ENCODE assay signal across 14 cellular contexts in genomic region chr2:137975280-137976271, GRCh38. TPM values are rescaled to one million over a fixed set of nuclear protein-coding genes. Genes with fewer than 3 reads are reported as not detected.
DNase-seq lines count a peak whose midpoint lies in the region; ATAC-seq, FAIRE-seq and TF ChIP-seq lines count a peak whose summit lies in the region.
"Had no signal": no experiment of that assay in that cellular context is flagged by ENCODE, and none has a peak within 500 bp of the region (broad histone marks: within the 10 kb centered on the region; RNA-seq: fewer than 3 reads in every experiment).

No MANE protein-coding gene starts in this region.

- H3K4me3 ChIP-seq in breast epithelium (no peak overlapping the region), HepG2 (replicated peaks in 1 of 3; ENCODE audit: insufficient read depth in 1 of 3, low read depth in 2 of 3, low read length in 3 of 3) (peak overlapping the region in 1 of 3 experiments; percentile 1; a peak in 2 of 6 replicates), suprapubic skin (no peak overlapping the region), heart left ventricle (no peak overlapping the region)
- H3K4me3 ChIP-seq: gastroesophageal sphincter, ovary had no signal

- H3K27me3 ChIP-seq in breast epithelium (no peaks in the 10 kb centered on the region), HepG2 (ENCODE audit: control insufficient read depth in 1 of 2, insufficient read depth in 2 of 2, low read length in 2 of 2) (no peaks in the 10 kb centered on the region), suprapubic skin (no peaks in the 10 kb centered on the region), heart left ventricle (no peaks in the 10 kb centered on the region)
- H3K27me3 ChIP-seq: gastroesophageal sphincter, ovary had no signal

- CTCF ChIA-PET in HepG2 (lab: Yijun Ruan, JAX; ENCODE audit: low intra/inter-chr PET ratio, low total read pairs), result interaction anchor here (0.9 kb wide), 1 partner anchor 28 kb away, joined by 3 read pairs; no protein-coding TSS in a partner anchor

- no peaks in the 10 kb centered on the region for H3K36me3 Mint-ChIP-seq in activated T-cell treated with anti-CD3 and anti-CD28 coated beads, Interleukin-2, amount 50 U/mL, for 4 hours (ENCODE audit: insufficient read depth)

- peak; percentile 89 for ATAC-seq in HepG2
- ATAC-seq in heart left ventricle, result no peak
- ATAC-seq in activated T-cell treated with anti-CD3 and anti-CD28 coated beads, Interleukin-2, amount 50 U/mL, for 4 hours, result no peak
- ATAC-seq: gastroesophageal sphincter; left cardiac atrium; Right ventricle myocardium inferior; stimulated activated naive CD8-positive, alpha-beta T cell treated with anti-CD3 and anti-CD28 coated beads, Interleukin-15, amount 100 ng/mL, for 72 hours had no signal

- H3K4me1 ChIP-seq in breast epithelium, result no peaks in the 10 kb centered on the region
- H3K4me1 ChIP-seq in HepG2 (ENCODE audit: insufficient read depth, low read length), result peaks cover 76% of the 10 kb centered on the region
- peaks cover 39% of the 10 kb centered on the region for H3K4me1 ChIP-seq in suprapubic skin
- H3K4me1 ChIP-seq in heart left ventricle, result peaks cover 0 to 11% (median 0%) of the 10 kb centered on the region in 12 donors
- H3K4me1 ChIP-seq: gastroesophageal sphincter had no signal

- DNase-seq in LoVo (ENCODE audit: low spot score) (peak; percentile 62), breast epithelium (ENCODE audit: low spot score in 2 of 2) (no peak), HepG2 (ENCODE audit: low spot score) (peak; percentile 73), suprapubic skin (ENCODE audit: low spot score in 2 of 2) (no peak), heart left ventricle (no peak), RCC 7860 (ENCODE audit: low spot score) (no peak)
- DNase-seq in activated T-cell treated with anti-CD3 and anti-CD28 coated beads, Interleukin-2, amount 50 U/mL, for 4 hours, result no peak
- DNase-seq: activated CD8-positive, alpha-beta memory T cell treated with anti-CD3 and anti-CD28 coated beads, Interleukin-2, amount 50 U/mL, for 4 hours; left cardiac atrium; ovary; stimulated activated CD4-positive, alpha-beta T cell treated with anti-CD3 and anti-CD28 coated beads, Interleukin-4, amount 100 ng/mL, for 24 hours; stimulated activated naive CD8-positive, alpha-beta T cell treated with anti-CD3 and anti-CD28 coated beads, Interleukin-15, amount 100 ng/mL, for 72 hours had no signal

- no TSS peak for BruUV-seq in HepG2 (replicated peaks; lab: Mats Ljungman, UMichigan)

- H3K36me3 ChIP-seq in breast epithelium, result no peaks in the 10 kb centered on the region
- H3K36me3 ChIP-seq in HepG2 (replicated peaks in 1 of 2; ENCODE audit: control insufficient read depth in 1 of 2, insufficient read depth in 2 of 2, low read length in 2 of 2), result peaks cover 8 to 59% of the 10 kb centered on the region in 2 experiments
- no peaks in the 10 kb centered on the region for H3K36me3 ChIP-seq in suprapubic skin
- peaks cover 0 to 45% (median 6%) of the 10 kb centered on the region in 9 donors for H3K36me3 ChIP-seq in heart left ventricle
- H3K36me3 ChIP-seq: ovary had no signal

- POLR2A ChIA-PET in HepG2 (lab: Yijun Ruan, JAX), result interaction anchor here (0.7 to 6.2 kb wide), 10 partner anchors 11 to 115 kb away, joined by 3 to 145 read pairs (median 4); partner anchors contain the start of gene HNMT

- no peaks in the 10 kb centered on the region for H3K9me3 Mint-ChIP-seq in activated T-cell treated with anti-CD3 and anti-CD28 coated beads, Interleukin-2, amount 50 U/mL, for 4 hours
- H3K9me3 Mint-ChIP-seq: stimulated activated naive CD8-positive, alpha-beta T cell treated with anti-CD3 and anti-CD28 coated beads, Interleukin-15, amount 100 ng/mL, for 72 hours had no signal

- TF ChIP-seq POLR2A in breast epithelium (IDR thresholded peaks at IDR 0.05) (no peak), HepG2 (IDR thresholded peaks at IDR 0.05; ENCODE audit: insufficient read depth in 1 of 2, low read depth in 2 of 2, low read length in 2 of 2) (0 out of 4 replicates have a peak, but pooled peaks of 1 of the 2 experiments have one; percentile 1), suprapubic skin (IDR thresholded peaks at IDR 0.05) (no peak), heart left ventricle (IDR thresholded peaks at IDR 0.05) (no peak)

- H3K4me1 Mint-ChIP-seq in activated T-cell treated with anti-CD3 and anti-CD28 coated beads, Interleukin-2, amount 50 U/mL, for 4 hours (ENCODE audit: low read depth), result no peaks in the 10 kb centered on the region
- H3K4me1 Mint-ChIP-seq: stimulated activated naive CD8-positive, alpha-beta T cell treated with anti-CD3 and anti-CD28 coated beads, Interleukin-15, amount 100 ng/mL, for 72 hours had no signal

- H3K9ac ChIP-seq in HepG2 (ENCODE audit: insufficient read depth, low read depth, low read length), result peak overlapping the region; percentile 16; the same call in 1 of the 2 replicates

- WGBS in HepG2 (ENCODE audit: low lambda C conversion rate), result 78% methylated on average over 8 of the region's 8 CpGs
- WGBS in suprapubic skin, result 66% methylated on average over 8 of the region's 8 CpGs
- WGBS in heart left ventricle, 4 donors, result 79 to 84% (median 82%) methylated on average over 8 of the region's 8 CpGs

- H3K27me3 Mint-ChIP-seq in activated T-cell treated with anti-CD3 and anti-CD28 coated beads, Interleukin-2, amount 50 U/mL, for 4 hours (ENCODE audit: low read depth), result peaks cover 2% of the 10 kb centered on the region

- no peak overlapping the region for H3K4me3 Mint-ChIP-seq in activated T-cell treated with anti-CD3 and anti-CD28 coated beads, Interleukin-2, amount 50 U/mL, for 4 hours
- H3K4me3 Mint-ChIP-seq: stimulated activated naive CD8-positive, alpha-beta T cell treated with anti-CD3 and anti-CD28 coated beads, Interleukin-15, amount 100 ng/mL, for 72 hours had no signal

- intact Hi-C loops in breast epithelium (cut with DNase I; ENCODE audit: low total_unique reads) (no loop called here), HepG2 (cut with micrococcal nuclease; ENCODE audit: unreplicated experiment) (no loop called here), heart left ventricle (cut with DNase I) (no loop called here)

- H3K4me2 ChIP-seq in HepG2 (ENCODE audit: low read depth, low read length), result peak overlapping the region; percentile 42

- 0 out of 2 replicates have a peak, but pooled peaks have one; percentile 12 for TF ChIP-seq RAD21 in HepG2 (CRISPR knock-in tag; IDR thresholded peaks at IDR 0.05)

- in situ Hi-C loops in HepG2 (cut with HindIII; ENCODE audit: extremely low pct_ligation_motif_present, low pct_unique_long_range_greater_than_20kb), result no loop called here

- H4K20me1 ChIP-seq in HepG2 (ENCODE audit: insufficient read depth, low read length), result peaks cover 30% of the 10 kb centered on the region; the same call in 1 of the 2 replicates

- H3K27ac ChIP-seq in breast epithelium, result peak overlapping the region; percentile 79 to 82
- H3K27ac ChIP-seq in HepG2 (ENCODE audit: extremely low read length, insufficient read depth, low read length), result peak overlapping the region; percentile 71
- peak overlapping the region; percentile 84 for H3K27ac ChIP-seq in suprapubic skin
- H3K27ac ChIP-seq in heart left ventricle, result no peak overlapping the region
- H3K27ac ChIP-seq: gastroesophageal sphincter, ovary had no signal

- peaks cover 83% of the 10 kb centered on the region for H3K79me2 ChIP-seq in HepG2 (ENCODE audit: insufficient read depth, low read length)

- no peak overlapping the region for H2AFZ ChIP-seq in HepG2 (ENCODE audit: low read length)

- FAIRE-seq in HepG2 (lab: Jason Lieb, UNC), result peak; percentile 47
- no peak for FAIRE-seq in RCC 7860 (lab: Jason Lieb, UNC)

- TF ChIP-seq EP300 in HepG2 (IDR thresholded peaks at IDR 0.05; ENCODE audit: low read depth in 2 of 2, low read length in 2 of 2) (no peak), HepG2 (CRISPR knock-in tag; IDR thresholded peaks at IDR 0.05; ENCODE audit: borderline replicate concordance) (no peak), suprapubic skin (IDR thresholded peaks at IDR 0.05) (no peak)

- H3K9me3 ChIP-seq in breast epithelium (no peaks in the 10 kb centered on the region), HepG2 (ENCODE audit: low read length) (no peaks in the 10 kb centered on the region), suprapubic skin (no peaks in the 10 kb centered on the region), heart left ventricle (no peaks in the 10 kb centered on the region)
- H3K9me3 ChIP-seq: gastroesophageal sphincter, ovary had no signal

- TF ChIP-seq CTCF in breast epithelium (IDR thresholded peaks at IDR 0.05) (no peak), HepG2 (CRISPR knock-in tag; IDR thresholded peaks at IDR 0.05) (no peak), suprapubic skin (IDR thresholded peaks at IDR 0.05) (no peak), heart left ventricle (IDR thresholded peaks at IDR 0.05) (no peak)

RNA-seq across cellular contexts. Expression of gene HNMT, which starts 11.3 kb away (rescaled TPM):
- total RNA-seq in breast epithelium, result 100 to 1,000 TPM in 2 of 3 donors, 10 to 100 TPM in 1; 94.7 to 174 (median 105) TPM
- 309 and 372 TPM in 2 replicates for total RNA-seq in HepG2 (2016; rRNA removed; fragmentation: Illumina TruSeq; extraction: Trizol)
- 103 and 116 TPM in 2 replicates for total RNA-seq in HepG2 (2016; cell fraction: cytosol; rRNA removed; fragmentation: Illumina TruSeq; extraction: Trizol; ENCODE audit: low read depth)
- total RNA-seq in HepG2 (2016; cell fraction: insoluble cytoplasmic fraction; rRNA removed; fragmentation: Illumina TruSeq; extraction: Trizol), result 312 and 373 TPM in 2 replicates
- 157 and 177 TPM in 2 replicates for total RNA-seq in HepG2 (2016; cell fraction: membrane; rRNA removed; fragmentation: Illumina TruSeq; extraction: Trizol)
- 234 and 240 TPM in 2 replicates for total RNA-seq in HepG2 (2016; cell fraction: nucleus; rRNA removed; fragmentation: Illumina TruSeq; extraction: Trizol)
- 259 and 279 TPM in 2 replicates for polyA plus RNA-seq in HepG2 (2011; rRNA removed)
- 170 and 271 TPM in 2 replicates for polyA plus RNA-seq in HepG2 (2011; cell fraction: cytosol; rRNA removed)
- polyA plus RNA-seq in HepG2 (2011; cell fraction: nucleus; rRNA removed), result 129 and 171 TPM in 2 replicates
- 561 and 648 TPM in 2 replicates for polyA plus RNA-seq in HepG2 (2012)
- 80.3 and 85.6 TPM in 2 replicates for polyA plus RNA-seq in HepG2 (2016; cell fraction: cytosol; fragmentation: Illumina TruSeq; extraction: Trizol; ENCODE audit: low read depth)
- 297 and 326 TPM in 2 replicates for polyA plus RNA-seq in HepG2 (2016; cell fraction: insoluble cytoplasmic fraction; fragmentation: Illumina TruSeq; extraction: Trizol; ENCODE audit: low read depth)
- polyA plus RNA-seq in HepG2 (2016; cell fraction: membrane; fragmentation: Illumina TruSeq; extraction: Trizol; ENCODE audit: low read depth), result 111 and 113 TPM in 2 replicates
- polyA plus RNA-seq in HepG2 (2016; cell fraction: nucleus; fragmentation: Illumina TruSeq; extraction: Trizol; ENCODE audit: insufficient read depth, low read depth), result 221 and 224 TPM in 2 replicates
- polyA minus RNA-seq in HepG2 (2011; rRNA and poly(A)+ RNA removed; ENCODE audit: low replicate concordance), result 14.7 and 77.3 TPM in 2 replicates
- 111 and 128 TPM in 2 replicates for polyA minus RNA-seq in HepG2 (2011; cell fraction: cytosol; rRNA and poly(A)+ RNA removed)
- 529 and 697 TPM in 2 replicates for polyA minus RNA-seq in HepG2 (2011; cell fraction: nucleus; rRNA and poly(A)+ RNA removed)
- total RNA-seq in suprapubic skin, result 10 to 100 TPM; 16.7 to 28.5 (median 19.9) TPM
- 10 to 100 TPM in 6 of 9 donors, 1 to 10 TPM in 3; 7.5 to 38.1 (median 10.4) TPM for total RNA-seq in heart left ventricle
- polyA plus RNA-seq in heart left ventricle, result 1 to 10 TPM; 4.5 to 8.2 TPM
- not detected for total RNA-seq in activated T-cell treated with anti-CD3 and anti-CD28 coated beads, Interleukin-2, amount 50 U/mL, for 4 hours

Comparison
In these comparisons a context has a peak if more than half of its experiments do, and no peak if none do; other contexts are left out.
1. DNase-seq: peak in LoVo (single experiment) and HepG2 (single experiment); none in breast epithelium (0 of 2), suprapubic skin (0 of 2), heart left ventricle (0 of 5), RCC 7860 (single experiment) and activated T-cell treated with anti-CD3 and anti-CD28 coated beads, Interleukin-2, amount 50 U/mL, for 4 hours (single experiment).
2. H3K27ac ChIP-seq: peak in breast epithelium (2 of 2), HepG2 (single experiment) and suprapubic skin (single experiment); none in heart left ventricle (0 of 12).
3. RNA of gene HNMT, which starts 11.3 kb away (total RNA-seq): 103 to 373 TPM in HepG2, 94.7 to 174 TPM in breast epithelium, 16.7 to 28.5 TPM in suprapubic skin and 7.5 to 38.1 TPM in heart left ventricle; not detected in activated T-cell treated with anti-CD3 and anti-CD28 coated beads, Interleukin-2, amount 50 U/mL, for 4 hours; every median in the first group is over 4 times any median in the second.